21 cellular contexts compared by ENCODE assay signal in the genomic region with DNA sequence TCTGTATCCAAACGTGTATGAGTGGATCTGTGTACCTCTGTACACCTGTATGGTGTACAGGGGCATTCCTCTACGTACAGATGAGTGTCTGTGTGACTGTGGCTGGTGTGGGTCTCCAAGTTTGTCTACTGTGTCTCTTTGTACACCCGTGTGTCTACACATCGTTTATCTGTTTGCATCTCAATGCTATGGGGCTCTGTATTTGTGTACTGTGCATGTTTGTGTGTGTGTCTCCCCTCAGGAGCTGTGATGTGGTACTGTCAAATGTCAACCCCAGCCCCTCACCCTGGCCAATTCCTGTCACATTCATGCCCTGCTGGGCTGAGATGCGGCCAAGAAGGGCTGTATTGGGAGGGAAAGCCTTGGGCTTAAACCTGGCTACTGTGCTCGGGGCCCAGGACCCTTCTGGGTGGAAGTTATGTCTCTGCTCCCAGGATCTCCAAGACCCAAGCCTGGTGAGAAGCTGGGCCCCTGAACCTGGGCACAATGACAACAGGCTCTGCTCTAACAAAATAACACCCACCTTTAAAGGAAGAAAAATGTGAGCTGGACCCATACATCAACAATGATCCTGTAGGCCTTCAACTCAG. TPM values are rescaled to one million over a fixed set of nuclear protein-coding genes. Genes with fewer than 3 reads are reported as not detected.
DNase-seq lines count a peak whose midpoint lies in the region; ATAC-seq, FAIRE-seq and TF ChIP-seq lines count a peak whose summit lies in the region.
"Had no signal": no experiment of that assay in that cellular context is flagged by ENCODE, and none has a peak within 500 bp of the region (broad histone marks: within the 10 kb centered on the region; RNA-seq: fewer than 3 reads in every experiment).

No MANE protein-coding gene starts in this region.

- H3K9me3 ChIP-seq in HepG2 (ENCODE audit: low read length) (no peaks in the 10 kb centered on the region), osteoblast (ENCODE audit: low read depth, low read length) (no peaks in the 10 kb centered on the region)
- H3K9me3 ChIP-seq: Caco-2 had no signal

- peak; percentile 1; the same call in 2 of the 3 replicates for ATAC-seq in HepG2
- ATAC-seq in GM21529 (IDR thresholded peaks at IDR 0.05; ENCODE audit: unreplicated experiment) = no peak
- ATAC-seq in naive thymus-derived CD8-positive, alpha-beta T cell = no peak
- ATAC-seq in GM19023 (IDR thresholded peaks at IDR 0.05; ENCODE audit: unreplicated experiment) = no peak
- ATAC-seq: HCT116 had no signal

- H2AFZ ChIP-seq in HepG2 (ENCODE audit: low read length) (no peak overlapping the region), osteoblast (ENCODE audit: low read length) (no peak overlapping the region)

- peaks cover 0 to 4% of the 10 kb centered on the region in 2 experiments; a peak in 2 of 5 replicates for H3K27me3 ChIP-seq in HepG2 (ENCODE audit: control insufficient read depth in 1 of 2, insufficient read depth in 2 of 2, low read length in 2 of 2)
- peaks cover 12% of the 10 kb centered on the region for H3K27me3 ChIP-seq in osteoblast (ENCODE audit: insufficient read depth, low read length)

- peak overlapping the region; percentile 19; the same call in 1 of the 2 replicates for H3K9ac ChIP-seq in HepG2 (ENCODE audit: insufficient read depth, low read depth, low read length)

- no peak overlapping the region for H3K4me3 Mint-ChIP-seq in naive thymus-derived CD8-positive, alpha-beta T cell
- H3K4me3 Mint-ChIP-seq: HFFc6 had no signal

- no TSS peak for BruUV-seq in HepG2 (replicated peaks; lab: Mats Ljungman, UMichigan)

- no peaks in the 10 kb centered on the region for H3K36me3 ChIP-seq in HepG2 (replicated peaks in 1 of 2; ENCODE audit: control insufficient read depth in 1 of 2, insufficient read depth in 2 of 2, low read length in 2 of 2)
- no peaks in the 10 kb centered on the region for H3K36me3 ChIP-seq in osteoblast (ENCODE audit: insufficient read depth, low read length)

- 0 out of 2 replicates have a peak, but pooled peaks have one; percentile 1 for TF ChIP-seq CTCF in HepG2 (CRISPR knock-in tag; IDR thresholded peaks at IDR 0.05)
- TF ChIP-seq CTCF in osteoblast (IDR thresholded peaks at IDR 0.05; ENCODE audit: extremely low read depth, low read depth, low read length) = no peak

- H3K4me1 ChIP-seq in HepG2 (ENCODE audit: insufficient read depth, low read length) (peaks cover 70% of the 10 kb centered on the region), osteoblast (ENCODE audit: insufficient read depth, low read length) (peaks cover 30% of the 10 kb centered on the region)

- H3K36me3 Mint-ChIP-seq in naive thymus-derived CD8-positive, alpha-beta T cell = no peaks in the 10 kb centered on the region

- H3K4me3 ChIP-seq in HepG2 (replicated peaks in 1 of 3; ENCODE audit: insufficient read depth in 1 of 3, low read depth in 2 of 3, low read length in 3 of 3) = peak overlapping the region in 1 of 3 experiments; percentile 60; a peak in 2 of 6 replicates
- H3K4me3 ChIP-seq in osteoblast (ENCODE audit: insufficient read depth, low read length) = no peak overlapping the region
- H3K4me3 ChIP-seq: K562 had no signal

- peak overlapping the region; percentile 20 for H3K27ac ChIP-seq in HepG2 (ENCODE audit: extremely low read length, insufficient read depth, low read length)
- H3K27ac ChIP-seq in osteoblast (ENCODE audit: low read depth, low read length) = no peak overlapping the region
- H3K27ac ChIP-seq: C4-2B had no signal

- H3K4me1 Mint-ChIP-seq in naive thymus-derived CD8-positive, alpha-beta T cell = peaks cover under 1 to 9% (median 3%) of the 10 kb centered on the region in 4 donors

- H3K79me2 ChIP-seq in HepG2 (ENCODE audit: insufficient read depth, low read length) = no peaks in the 10 kb centered on the region
- H3K79me2 ChIP-seq in osteoblast (ENCODE audit: insufficient read depth, low read length) = no peaks in the 10 kb centered on the region

- in situ Hi-C loops in HepG2 (cut with HindIII; ENCODE audit: extremely low pct_ligation_motif_present, low pct_unique_long_range_greater_than_20kb) = no loop called here

- 9% methylated on average over 6 of the region's 6 CpGs for WGBS in HepG2 (ENCODE audit: low lambda C conversion rate)

- no peak overlapping the region for H3K27ac Mint-ChIP-seq in naive thymus-derived CD8-positive, alpha-beta T cell
- H3K27ac Mint-ChIP-seq: CD4-positive, alpha-beta T cell had no signal

- H4K20me1 ChIP-seq in HepG2 (ENCODE audit: insufficient read depth, low read length) (no peaks in the 10 kb centered on the region), osteoblast (ENCODE audit: insufficient read depth, low read length) (no peaks in the 10 kb centered on the region)

- no peak for DNase-seq in HTR-8/SVneo (ENCODE audit: insufficient read length, low spot score)
- DNase-seq in HepG2 (ENCODE audit: low spot score) = no peak
- DNase-seq in osteoblast (ENCODE audit: insufficient read length, low spot score, missing footprints) = peak; percentile 37
- no peak for DNase-seq in naive thymus-derived CD8-positive, alpha-beta T cell
- DNase-seq: AML-193; Caco-2; CD4-positive, alpha-beta T cell; GOT3; H7; HFFc6 had no signal

- H3K4me2 ChIP-seq in HepG2 (ENCODE audit: low read depth, low read length) (peak overlapping the region; percentile 88), osteoblast (ENCODE audit: insufficient read depth, low read length) (no peak overlapping the region)

- intact Hi-C loops in HepG2 (cut with micrococcal nuclease; ENCODE audit: unreplicated experiment) = loop anchor here (2.0 kb wide), 1 partner anchor 14 kb away; a partner anchor contains a TSS

- TF ChIP-seq POLR2A in HepG2 (IDR thresholded peaks at IDR 0.05; ENCODE audit: insufficient read depth in 1 of 2, low read depth in 2 of 2, low read length in 2 of 2) = no peak

- POLR2A ChIA-PET in HepG2 (lab: Yijun Ruan, JAX) = interaction anchor here (0.5 to 4.5 kb wide), 11 partner anchors 10 to 823 kb away, joined by 3 to 39 read pairs (median 4); a partner anchor contains a TSS
- POLR2A ChIA-PET in naive thymus-derived CD8-positive, alpha-beta T cell (lab: Charles Lee) = interaction anchor here (0.7 kb wide), 1 partner anchor 74 kb away, joined by 6 read pairs; no protein-coding TSS in a partner anchor

- CTCF ChIA-PET in HepG2 (lab: Yijun Ruan, JAX; ENCODE audit: low intra/inter-chr PET ratio, low total read pairs) = no interaction called here

- H3K27me3 Mint-ChIP-seq in naive thymus-derived CD8-positive, alpha-beta T cell = peaks cover 2 to 13% (median 9%) of the 10 kb centered on the region in 5 donors

- no peaks in the 10 kb centered on the region for H3K9me3 Mint-ChIP-seq in naive thymus-derived CD8-positive, alpha-beta T cell
- H3K9me3 Mint-ChIP-seq: CD4-positive, alpha-beta T cell; HFFc6 had no signal

- TF ChIP-seq EP300 in HepG2 (IDR thresholded peaks at IDR 0.05; ENCODE audit: low read depth in 2 of 2, low read length in 2 of 2) (no peak), HepG2 (CRISPR knock-in tag; IDR thresholded peaks at IDR 0.05; ENCODE audit: borderline replicate concordance) (no peak)

- FAIRE-seq in HTR-8/SVneo (lab: Jason Lieb, UNC) (peak; percentile 52), HepG2 (lab: Jason Lieb, UNC) (no peak)
- FAIRE-seq: A204.1, D721Med, G401.6, GM12892, GM18507, K562 had no signal

- TF ChIP-seq RAD21 in HepG2 (CRISPR knock-in tag; IDR thresholded peaks at IDR 0.05) = no peak

RNA-seq across cellular contexts. Expression of a gene that starts 3.5 kb away (rescaled TPM):
- 3.0 and 4.3 TPM in 2 replicates for total RNA-seq in HepG2 (2016; rRNA removed; fragmentation: Illumina TruSeq; extraction: Trizol)
- total RNA-seq in HepG2 (2016; cell fraction: cytosol; rRNA removed; fragmentation: Illumina TruSeq; extraction: Trizol; ENCODE audit: low read depth) = 1.2 TPM in 2 replicates
- 2.8 and 4.3 TPM in 2 replicates for total RNA-seq in HepG2 (2016; cell fraction: insoluble cytoplasmic fraction; rRNA removed; fragmentation: Illumina TruSeq; extraction: Trizol)
- 2.2 and 2.3 TPM in 2 replicates for total RNA-seq in HepG2 (2016; cell fraction: membrane; rRNA removed; fragmentation: Illumina TruSeq; extraction: Trizol)
- 2.6 and 2.8 TPM in 2 replicates for total RNA-seq in HepG2 (2016; cell fraction: nucleus; rRNA removed; fragmentation: Illumina TruSeq; extraction: Trizol)
- 5.1 and 10.3 TPM in 2 replicates for polyA plus RNA-seq in HepG2 (2011; rRNA removed)
- 5.9 and 6.6 TPM in 2 replicates for polyA plus RNA-seq in HepG2 (2011; cell fraction: cytosol; rRNA removed)
- polyA plus RNA-seq in HepG2 (2011; cell fraction: nucleus; rRNA removed) = 13.6 and 19.6 TPM in 2 replicates
- polyA plus RNA-seq in HepG2 (2012) = 2.8 and 7.9 TPM in 2 replicates
- polyA plus RNA-seq in HepG2 (2016; cell fraction: cytosol; fragmentation: Illumina TruSeq; extraction: Trizol; ENCODE audit: low read depth) = 0.93 and 1.1 TPM in 2 replicates
- polyA plus RNA-seq in HepG2 (2016; cell fraction: insoluble cytoplasmic fraction; fragmentation: Illumina TruSeq; extraction: Trizol; ENCODE audit: low read depth) = 2.4 and 3.6 TPM in 2 replicates
- 1.6 and 1.8 TPM in 2 replicates for polyA plus RNA-seq in HepG2 (2016; cell fraction: membrane; fragmentation: Illumina TruSeq; extraction: Trizol; ENCODE audit: low read depth)
- 5.8 and 5.9 TPM in 2 replicates for polyA plus RNA-seq in HepG2 (2016; cell fraction: nucleus; fragmentation: Illumina TruSeq; extraction: Trizol; ENCODE audit: insufficient read depth, low read depth)
- 0.82 and 14.6 TPM in 2 replicates for polyA minus RNA-seq in HepG2 (2011; rRNA and poly(A)+ RNA removed; ENCODE audit: low replicate concordance)
- 4.7 and 6.5 TPM in 2 replicates for polyA minus RNA-seq in HepG2 (2011; cell fraction: cytosol; rRNA and poly(A)+ RNA removed)
- 4.0 and 9.2 TPM in 2 replicates for polyA minus RNA-seq in HepG2 (2011; cell fraction: nucleus; rRNA and poly(A)+ RNA removed)
- total RNA-seq in osteoblast = 0.36 and 0.59 TPM in 2 replicates
- under 1 TPM; 0.19 to 0.96 TPM for total RNA-seq in naive thymus-derived CD8-positive, alpha-beta T cell
- under 1 TPM; 0.39 to 0.62 (median 0.59) TPM for polyA plus RNA-seq in naive thymus-derived CD8-positive, alpha-beta T cell
- total RNA-seq: K562 had no signal
- polyA plus RNA-seq: K562 had no signal

RNA-seq across cellular contexts. Expression of a gene that starts 13.8 kb away (rescaled TPM):
- 50.0 and 72.0 TPM in 2 replicates for total RNA-seq in HepG2 (2016; rRNA removed; fragmentation: Illumina TruSeq; extraction: Trizol)
- total RNA-seq in HepG2 (2016; cell fraction: cytosol; rRNA removed; fragmentation: Illumina TruSeq; extraction: Trizol; ENCODE audit: low read depth) = 24.7 and 30.5 TPM in 2 replicates
- 50.9 and 73.7 TPM in 2 replicates for total RNA-seq in HepG2 (2016; cell fraction: insoluble cytoplasmic fraction; rRNA removed; fragmentation: Illumina TruSeq; extraction: Trizol)
- 58.1 and 63.3 TPM in 2 replicates for total RNA-seq in HepG2 (2016; cell fraction: membrane; rRNA removed; fragmentation: Illumina TruSeq; extraction: Trizol)
- 55.2 and 61.0 TPM in 2 replicates for total RNA-seq in HepG2 (2016; cell fraction: nucleus; rRNA removed; fragmentation: Illumina TruSeq; extraction: Trizol)
- 100 and 107 TPM in 2 replicates for polyA plus RNA-seq in HepG2 (2011; rRNA removed)
- polyA plus RNA-seq in HepG2 (2011; cell fraction: cytosol; rRNA removed) = 128 and 161 TPM in 2 replicates
- polyA plus RNA-seq in HepG2 (2011; cell fraction: nucleus; rRNA removed) = 53.5 and 60.7 TPM in 2 replicates
- polyA plus RNA-seq in HepG2 (2012) = 65.5 and 74.9 TPM in 2 replicates
- 19.8 and 21.2 TPM in 2 replicates for polyA plus RNA-seq in HepG2 (2016; cell fraction: cytosol; fragmentation: Illumina TruSeq; extraction: Trizol; ENCODE audit: low read depth)
- 35.3 and 36.8 TPM in 2 replicates for polyA plus RNA-seq in HepG2 (2016; cell fraction: insoluble cytoplasmic fraction; fragmentation: Illumina TruSeq; extraction: Trizol; ENCODE audit: low read depth)
- polyA plus RNA-seq in HepG2 (2016; cell fraction: membrane; fragmentation: Illumina TruSeq; extraction: Trizol; ENCODE audit: low read depth) = 39.0 and 44.1 TPM in 2 replicates
- 68.4 and 69.1 TPM in 2 replicates for polyA plus RNA-seq in HepG2 (2016; cell fraction: nucleus; fragmentation: Illumina TruSeq; extraction: Trizol; ENCODE audit: insufficient read depth, low read depth)
- 52.0 and 233 TPM in 2 replicates for polyA minus RNA-seq in HepG2 (2011; rRNA and poly(A)+ RNA removed; ENCODE audit: low replicate concordance)
- polyA minus RNA-seq in HepG2 (2011; cell fraction: cytosol; rRNA and poly(A)+ RNA removed) = 45.2 and 52.9 TPM in 2 replicates
- 37.7 and 38.3 TPM in 2 replicates for polyA minus RNA-seq in HepG2 (2011; cell fraction: nucleus; rRNA and poly(A)+ RNA removed)
- 41.3 and 47.8 TPM in 2 replicates for total RNA-seq in osteoblast
- total RNA-seq in naive thymus-derived CD8-positive, alpha-beta T cell = 10 to 100 TPM; 26.8 to 27.6 TPM
- 10 to 100 TPM; 23.6 to 28.8 (median 27.1) TPM for polyA plus RNA-seq in naive thymus-derived CD8-positive, alpha-beta T cell

RNA-seq across cellular contexts. Expression of a gene that starts 47.2 kb away (rescaled TPM):
- total RNA-seq in HepG2 (2016; rRNA removed; fragmentation: Illumina TruSeq; extraction: Trizol) (not detected in 2 replicates), osteoblast (not detected in 2 replicates)
- not detected in 2 replicates for total RNA-seq in HepG2 (2016; cell fraction: cytosol; rRNA removed; fragmentation: Illumina TruSeq; extraction: Trizol; ENCODE audit: low read depth)
- total RNA-seq in HepG2 (2016; cell fraction: insoluble cytoplasmic fraction; rRNA removed; fragmentation: Illumina TruSeq; extraction: Trizol) = not detected in 2 replicates
- not detected in 2 replicates for total RNA-seq in HepG2 (2016; cell fraction: membrane; rRNA removed; fragmentation: Illumina TruSeq; extraction: Trizol)
- not detected in 2 replicates for total RNA-seq in HepG2 (2016; cell fraction: nucleus; rRNA removed; fragmentation: Illumina TruSeq; extraction: Trizol)
- 0.24 and 0.25 TPM in 2 replicates for polyA plus RNA-seq in HepG2 (2011; rRNA removed)
- 0.21 and 0.30 TPM in 2 replicates for polyA plus RNA-seq in HepG2 (2011; cell fraction: cytosol; rRNA removed)
- polyA plus RNA-seq in HepG2 (2011; cell fraction: nucleus; rRNA removed) = 1.1 and 1.2 TPM in 2 replicates
- 0.32 TPM in 1 of 2 replicates, not detected in the other for polyA plus RNA-seq in HepG2 (2012)
- not detected in 2 replicates for polyA plus RNA-seq in HepG2 (2016; cell fraction: cytosol; fragmentation: Illumina TruSeq; extraction: Trizol; ENCODE audit: low read depth)
- polyA plus RNA-seq in HepG2 (2016; cell fraction: insoluble cytoplasmic fraction; fragmentation: Illumina TruSeq; extraction: Trizol; ENCODE audit: low read depth) = not detected in 2 replicates
- polyA plus RNA-seq in HepG2 (2016; cell fraction: membrane; fragmentation: Illumina TruSeq; extraction: Trizol; ENCODE audit: low read depth) = not detected in 2 replicates
- polyA plus RNA-seq in HepG2 (2016; cell fraction: nucleus; fragmentation: Illumina TruSeq; extraction: Trizol; ENCODE audit: insufficient read depth, low read depth) = not detected in 2 replicates
- not detected in 2 replicates for polyA minus RNA-seq in HepG2 (2011; rRNA and poly(A)+ RNA removed; ENCODE audit: low replicate concordance)
- polyA minus RNA-seq in HepG2 (2011; cell fraction: cytosol; rRNA and poly(A)+ RNA removed) = not detected in 2 replicates
- polyA minus RNA-seq in HepG2 (2011; cell fraction: nucleus; rRNA and poly(A)+ RNA removed) = not detected in 2 replicates
- total RNA-seq in naive thymus-derived CD8-positive, alpha-beta T cell = not detected
- not detected for polyA plus RNA-seq in naive thymus-derived CD8-positive, alpha-beta T cell
- total RNA-seq: Caco-2; CD4-positive, alpha-beta T cell; K562 had no signal
- polyA plus RNA-seq: BJ, K562 had no signal

RNA-seq across cellular contexts. Expression of a gene that starts 58.7 kb away (rescaled TPM):
- total RNA-seq in HepG2 (2016; rRNA removed; fragmentation: Illumina TruSeq; extraction: Trizol) = not detected in 2 replicates
- not detected in 2 replicates for total RNA-seq in HepG2 (2016; cell fraction: cytosol; rRNA removed; fragmentation: Illumina TruSeq; extraction: Trizol; ENCODE audit: low read depth)
- total RNA-seq in HepG2 (2016; cell fraction: insoluble cytoplasmic fraction; rRNA removed; fragmentation: Illumina TruSeq; extraction: Trizol) = not detected in 2 replicates
- total RNA-seq in HepG2 (2016; cell fraction: membrane; rRNA removed; fragmentation: Illumina TruSeq; extraction: Trizol) = not detected in 2 replicates
- total RNA-seq in HepG2 (2016; cell fraction: nucleus; rRNA removed; fragmentation: Illumina TruSeq; extraction: Trizol) = not detected in 2 replicates
- not detected in 2 replicates for polyA plus RNA-seq in HepG2 (2011; rRNA removed)
- 0.21 TPM in 1 of 2 replicates, not detected in the other for polyA plus RNA-seq in HepG2 (2011; cell fraction: cytosol; rRNA removed)
- polyA plus RNA-seq in HepG2 (2011; cell fraction: nucleus; rRNA removed) = not detected in 2 replicates
- polyA plus RNA-seq in HepG2 (2012) = not detected in 2 replicates
- not detected in 2 replicates for polyA plus RNA-seq in HepG2 (2016; cell fraction: cytosol; fragmentation: Illumina TruSeq; extraction: Trizol; ENCODE audit: low read depth)
- not detected in 2 replicates for polyA plus RNA-seq in HepG2 (2016; cell fraction: insoluble cytoplasmic fraction; fragmentation: Illumina TruSeq; extraction: Trizol; ENCODE audit: low read depth)
- not detected in 2 replicates for polyA plus RNA-seq in HepG2 (2016; cell fraction: membrane; fragmentation: Illumina TruSeq; extraction: Trizol; ENCODE audit: low read depth)
- not detected in 2 replicates for polyA plus RNA-seq in HepG2 (2016; cell fraction: nucleus; fragmentation: Illumina TruSeq; extraction: Trizol; ENCODE audit: insufficient read depth, low read depth)
- polyA minus RNA-seq in HepG2 (2011; rRNA and poly(A)+ RNA removed; ENCODE audit: low replicate concordance) = not detected in 2 replicates
- polyA minus RNA-seq in HepG2 (2011; cell fraction: cytosol; rRNA and poly(A)+ RNA removed) = not detected in 2 replicates
- not detected in 2 replicates for polyA minus RNA-seq in HepG2 (2011; cell fraction: nucleus; rRNA and poly(A)+ RNA removed)
- total RNA-seq in osteoblast = not detected in 2 replicates
- not detected for total RNA-seq in naive thymus-derived CD8-positive, alpha-beta T cell
- polyA plus RNA-seq in naive thymus-derived CD8-positive, alpha-beta T cell = not detected
- total RNA-seq: Caco-2; CD4-positive, alpha-beta T cell; H7; HFFc6; K562 had no signal
- polyA plus RNA-seq: BJ, K562 had no signal
